ENCODE assay signal across 33 cellular contexts in genomic region chr3:154885016-154885415, GRCh38.
DNase-seq lines count a peak whose midpoint lies in the region; ATAC-seq and TF ChIP-seq lines count a peak whose summit lies in the region.
"Had no signal": no experiment of that assay in that cellular context is flagged by ENCODE, and none has a peak within 500 bp of the region (broad histone marks: within the 10 kb centered on the region; RNA-seq: fewer than 3 reads in every experiment).

No MANE protein-coding gene starts in this region.

- no peak for TF ChIP-seq CTCF in MCF 10A (IDR thresholded peaks at IDR 0.05; ENCODE audit: unreplicated experiment)
- no peak for TF ChIP-seq CTCF in breast epithelium (IDR thresholded peaks at IDR 0.05)
- no peak for TF ChIP-seq CTCF in Peyer's patch (IDR thresholded peaks at IDR 0.05)

- H3K27me3 ChIP-seq in breast epithelium = no peaks in the 10 kb centered on the region
- H3K27me3 ChIP-seq in adipocyte (replicated peaks; ENCODE audit: control insufficient read depth, insufficient read depth, low read length) = no peaks in the 10 kb centered on the region
- H3K27me3 ChIP-seq in Peyer's patch = no peaks in the 10 kb centered on the region
- H3K27me3 ChIP-seq: adrenal gland had no signal

- peaks cover 7% of the 10 kb centered on the region for H3K4me1 Mint-ChIP-seq in MCF 10A (ENCODE audit: insufficient read depth, unreplicated experiment)
- H3K4me1 Mint-ChIP-seq in stimulated activated naive CD8-positive, alpha-beta T cell treated with anti-CD3 and anti-CD28 coated beads, Interleukin-15, amount 100 ng/mL, for 72 hours = no peaks in the 10 kb centered on the region
- H3K4me1 Mint-ChIP-seq: CD4-positive, CD25-positive, alpha-beta regulatory T cell; nephron progenitor cell had no signal

- DNase-seq in MCF 10A (ENCODE audit: unreplicated experiment) = peak; percentile 23
- no peak for DNase-seq in breast epithelium (ENCODE audit: low spot score in 2 of 2)
- DNase-seq in adipocyte (ENCODE audit: low read depth) = peak; percentile 59
- peak; percentile 93 for DNase-seq in fibroblast of peridontal ligament (ENCODE audit: extremely low read depth)
- DNase-seq in head of caudate nucleus = no peak
- DNase-seq in Peyer's patch = no peak
- no peak for DNase-seq in stimulated activated naive CD8-positive, alpha-beta T cell treated with anti-CD3 and anti-CD28 coated beads, Interleukin-15, amount 100 ng/mL, for 72 hours
- DNase-seq: activated CD4-positive, alpha-beta T cell treated with anti-CD3 and anti-CD28 coated beads for 1 hour; activated CD8-positive, alpha-beta memory T cell treated with anti-CD3 and anti-CD28 coated beads, Interleukin-2, amount 50 U/mL, for 48 hours; activated CD8-positive, alpha-beta T cell treated with anti-CD3 and anti-CD28 coated beads for 36 hours; activated naive CD4-positive, alpha-beta T cell treated with anti-CD3 and anti-CD28 coated beads for 36 hours; adrenal gland; AML-193; CD4-positive, CD25-positive, alpha-beta regulatory T cell; Kasumi-1; left colon; MV-4-11; NCI-H1436 treated with DMSO at 0.1 percent for 48 hours; NCI-H2081 treated with DMSO at 0.1 percent for 48 hours; NCI-H345; NCI-H748 treated with DMSO at 0.1 percent for 48 hours; nephron progenitor cell; SHP77 treated with DMSO at 0.1 percent for 48 hours; small intestine; stimulated activated CD4-positive, alpha-beta T cell treated with anti-CD3 and anti-CD28 coated beads, Interleukin-1b, Interleukin-23, amount 100 ng/mL, for 48 hours; stimulated activated naive CD4-positive, alpha-beta T cell treated with Interleukin-2 at 50 U/mL for 16 hours had no signal

- H3K9ac ChIP-seq in adipocyte (ENCODE audit: low read length) = no peak overlapping the region

- no peaks in the 10 kb centered on the region for H3K9me3 Mint-ChIP-seq in MCF 10A (ENCODE audit: unreplicated experiment)
- peaks cover 4 to 7% of the 10 kb centered on the region in 2 donors for H3K9me3 Mint-ChIP-seq in stimulated activated naive CD8-positive, alpha-beta T cell treated with anti-CD3 and anti-CD28 coated beads, Interleukin-15, amount 100 ng/mL, for 72 hours

- H3K4me3 ChIP-seq in breast epithelium = no peak overlapping the region
- no peak overlapping the region for H3K4me3 ChIP-seq in adipocyte (ENCODE audit: low read length)
- no peak overlapping the region for H3K4me3 ChIP-seq in Peyer's patch
- H3K4me3 ChIP-seq: adrenal gland had no signal

- H3K4me3 Mint-ChIP-seq in MCF 10A (ENCODE audit: unreplicated experiment) = no peak overlapping the region
- H3K4me3 Mint-ChIP-seq in stimulated activated naive CD8-positive, alpha-beta T cell treated with anti-CD3 and anti-CD28 coated beads, Interleukin-15, amount 100 ng/mL, for 72 hours = no peak overlapping the region
- H3K4me3 Mint-ChIP-seq: activated CD8-positive, alpha-beta T cell treated with anti-CD3 and anti-CD28 coated beads for 36 hours; activated naive CD4-positive, alpha-beta T cell treated with anti-CD3 and anti-CD28 coated beads for 36 hours; activated T-helper 1 cell treated with anti-CD3 and anti-CD28 coated beads, Interleukin-12 subunit alpha, Interleukin-12 subunit beta, Interleukin-2, Interleukin-4 antibody, amounts not matched to agents 30 ng/mL and 10 ng/mL and 1 ng/mL, durations not matched to agents 14 hours and 24 hours and 36 hours; CD4-positive, CD25-positive, alpha-beta regulatory T cell; nephron progenitor cell; T-helper 2 cell treated with Interferon-gamma antibody and Interleukin-4, amounts not matched to agents 5 μg/mL and 100 μg/mL, for 36 hours had no signal

- H3K4me1 ChIP-seq in breast epithelium = no peaks in the 10 kb centered on the region
- H3K4me1 ChIP-seq in adipocyte (ENCODE audit: control insufficient read depth, insufficient read depth, low read length) = peaks cover 12% of the 10 kb centered on the region
- no peaks in the 10 kb centered on the region for H3K4me1 ChIP-seq in Peyer's patch
- H3K4me1 ChIP-seq: adrenal gland had no signal

- no peak overlapping the region for H3K27ac ChIP-seq in breast epithelium
- H3K27ac ChIP-seq in Peyer's patch = no peak overlapping the region
- H3K27ac ChIP-seq: 22Rv1, adrenal gland had no signal

- intact Hi-C loops in MCF 10A (cut with micrococcal nuclease) = loop anchor here (5.0 kb wide), 1 partner anchor 93 kb away; no protein-coding TSS in a partner anchor
- intact Hi-C loops in breast epithelium (cut with DNase I; ENCODE audit: low total_unique reads) = no loop called here
- intact Hi-C loops in head of caudate nucleus (cut with DNase I) = no loop called here

- H3K27me3 Mint-ChIP-seq in MCF 10A (ENCODE audit: insufficient read depth, unreplicated experiment) = no peaks in the 10 kb centered on the region
- H3K27me3 Mint-ChIP-seq in stimulated activated naive CD8-positive, alpha-beta T cell treated with anti-CD3 and anti-CD28 coated beads, Interleukin-15, amount 100 ng/mL, for 72 hours = no peaks in the 10 kb centered on the region
- H3K27me3 Mint-ChIP-seq: activated CD8-positive, alpha-beta T cell treated with anti-CD3 and anti-CD28 coated beads for 36 hours; CD4-positive, CD25-positive, alpha-beta regulatory T cell had no signal

- no peak for TF ChIP-seq POLR2A in breast epithelium (IDR thresholded peaks at IDR 0.05)
- TF ChIP-seq POLR2A in Peyer's patch (IDR thresholded peaks at IDR 0.05) = no peak

- H3K36me3 Mint-ChIP-seq in MCF 10A (ENCODE audit: insufficient read depth, unreplicated experiment) = peaks cover 9% of the 10 kb centered on the region
- H3K36me3 Mint-ChIP-seq: CD4-positive, CD25-positive, alpha-beta regulatory T cell had no signal

- POLR2A ChIA-PET in MCF 10A (lab: Yijun Ruan, JAX) = interaction anchor here (0.6 kb wide), 1 partner anchor 40 kb away, joined by 3 read pairs; no protein-coding TSS in a partner anchor

- CTCF ChIA-PET in MCF 10A (lab: Yijun Ruan, JAX) = interaction anchor here (0.6 kb wide), 1 partner anchor 16 kb away, joined by 3 read pairs; no protein-coding TSS in a partner anchor

- no peak for ATAC-seq in GM19463 (IDR thresholded peaks at IDR 0.05; ENCODE audit: unreplicated experiment)
- no peak for ATAC-seq in stimulated activated naive CD8-positive, alpha-beta T cell treated with anti-CD3 and anti-CD28 coated beads, Interleukin-15, amount 100 ng/mL, for 72 hours
- ATAC-seq: activated CD8-positive, alpha-beta T cell treated with anti-CD3 and anti-CD28 coated beads for 36 hours; HCT116; HepG2; left colon; Panc1 had no signal

- H3K9me3 ChIP-seq in breast epithelium = peaks cover 2 to 7% of the 10 kb centered on the region in 2 donors
- no peaks in the 10 kb centered on the region for H3K9me3 ChIP-seq in adipocyte (ENCODE audit: control insufficient read depth, low read length)
- no peaks in the 10 kb centered on the region for H3K9me3 ChIP-seq in Peyer's patch
- H3K9me3 ChIP-seq: adrenal gland had no signal

- no peaks in the 10 kb centered on the region for H3K36me3 ChIP-seq in breast epithelium
- no peaks in the 10 kb centered on the region for H3K36me3 ChIP-seq in adipocyte (ENCODE audit: control insufficient read depth, insufficient read depth, low read length, severe bottlenecking)
- no peaks in the 10 kb centered on the region for H3K36me3 ChIP-seq in Peyer's patch
- H3K36me3 ChIP-seq: adrenal gland had no signal

- BruUV-seq in MCF 10A (replicated peaks; lab: Mats Ljungman, UMichigan) = no TSS peak

- H3K27ac Mint-ChIP-seq in MCF 10A (ENCODE audit: low read depth, unreplicated experiment) = no peak overlapping the region
- H3K27ac Mint-ChIP-seq in stimulated activated naive CD8-positive, alpha-beta T cell treated with anti-CD3 and anti-CD28 coated beads, Interleukin-15, amount 100 ng/mL, for 72 hours = no peak overlapping the region
- H3K27ac Mint-ChIP-seq: activated CD8-positive, alpha-beta T cell treated with anti-CD3 and anti-CD28 coated beads for 36 hours; activated naive CD4-positive, alpha-beta T cell treated with anti-CD3 and anti-CD28 coated beads for 36 hours; activated T-helper 1 cell treated with anti-CD3 and anti-CD28 coated beads, Interleukin-12 subunit alpha, Interleukin-12 subunit beta, Interleukin-2, Interleukin-4 antibody, amounts not matched to agents 30 ng/mL and 10 ng/mL and 1 ng/mL, durations not matched to agents 14 hours and 24 hours and 36 hours; CD4-positive, CD25-positive, alpha-beta regulatory T cell; nephron progenitor cell; T-helper 2 cell treated with Interferon-gamma antibody and Interleukin-4, amounts not matched to agents 5 μg/mL and 100 μg/mL, for 36 hours had no signal

Comparison
In these comparisons a context has a peak if more than half of its experiments do, and no peak if none do; other contexts are left out.
1. DNase-seq: peak in MCF 10A (single experiment), adipocyte (single experiment) and fibroblast of peridontal ligament (single experiment); none in breast epithelium (0 of 2), head of caudate nucleus (0 of 42), Peyer's patch (0 of 3) and stimulated activated naive CD8-positive, alpha-beta T cell treated with anti-CD3 and anti-CD28 coated beads, Interleukin-15, amount 100 ng/mL, for 72 hours (0 of 2).